1 cellular context compared by ENCODE assay signal in the genomic region with DNA sequence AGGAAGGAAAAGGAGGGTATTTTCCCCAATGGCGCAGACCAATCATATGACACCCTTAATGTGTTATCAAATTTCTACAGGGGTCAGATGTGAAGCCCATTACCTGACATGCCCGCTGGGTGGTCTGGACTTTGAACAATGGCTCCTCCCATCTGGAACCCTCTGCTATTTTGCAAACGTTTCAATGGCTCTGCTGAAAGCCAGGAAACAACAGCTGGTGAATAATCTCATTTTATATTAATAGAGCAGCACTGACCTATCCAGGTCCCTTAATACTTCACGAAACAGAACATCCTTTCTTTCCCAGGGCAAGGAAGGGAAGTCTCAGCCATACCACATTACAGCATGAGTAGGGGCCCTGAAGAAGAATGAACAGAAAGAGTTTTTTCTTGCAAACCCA.
TF ChIP-seq lines count a peak whose summit lies in the region.

No MANE protein-coding gene starts in this region.

TF ChIP-seq in IMR-90, 13 proteins besides CTCF, POLR2A, EP300 and RAD21 (continued from another document):
- TF ChIP-seq, protein P1, sequence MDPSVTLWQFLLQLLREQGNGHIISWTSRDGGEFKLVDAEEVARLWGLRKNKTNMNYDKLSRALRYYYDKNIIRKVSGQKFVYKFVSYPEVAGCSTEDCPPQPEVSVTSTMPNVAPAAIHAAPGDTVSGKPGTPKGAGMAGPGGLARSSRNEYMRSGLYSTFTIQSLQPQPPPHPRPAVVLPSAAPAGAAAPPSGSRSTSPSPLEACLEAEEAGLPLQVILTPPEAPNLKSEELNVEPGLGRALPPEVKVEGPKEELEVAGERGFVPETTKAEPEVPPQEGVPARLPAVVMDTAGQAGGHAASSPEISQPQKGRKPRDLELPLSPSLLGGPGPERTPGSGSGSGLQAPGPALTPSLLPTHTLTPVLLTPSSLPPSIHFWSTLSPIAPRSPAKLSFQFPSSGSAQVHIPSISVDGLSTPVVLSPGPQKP (IDR thresholded peaks at IDR 0.05; ENCODE audit: borderline replicate concordance, low read depth, low read length), result no peak
- TF ChIP-seq RCOR1 (IDR thresholded peaks at IDR 0.05; ENCODE audit: insufficient replicate concordance, low read length) (no peak), RFX5 (IDR thresholded peaks at IDR 0.05; ENCODE audit: low read depth, low read length) (no peak)
- TF ChIP-seq, protein P2, sequence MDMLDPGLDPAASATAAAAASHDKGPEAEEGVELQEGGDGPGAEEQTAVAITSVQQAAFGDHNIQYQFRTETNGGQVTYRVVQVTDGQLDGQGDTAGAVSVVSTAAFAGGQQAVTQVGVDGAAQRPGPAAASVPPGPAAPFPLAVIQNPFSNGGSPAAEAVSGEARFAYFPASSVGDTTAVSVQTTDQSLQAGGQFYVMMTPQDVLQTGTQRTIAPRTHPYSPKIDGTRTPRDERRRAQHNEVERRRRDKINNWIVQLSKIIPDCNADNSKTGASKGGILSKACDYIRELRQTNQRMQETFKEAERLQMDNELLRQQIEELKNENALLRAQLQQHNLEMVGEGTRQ (IDR thresholded peaks at IDR 0.05; ENCODE audit: low read depth, low read length), result no peak
